8 cellular contexts compared by ENCODE assay signal in the genomic region with DNA sequence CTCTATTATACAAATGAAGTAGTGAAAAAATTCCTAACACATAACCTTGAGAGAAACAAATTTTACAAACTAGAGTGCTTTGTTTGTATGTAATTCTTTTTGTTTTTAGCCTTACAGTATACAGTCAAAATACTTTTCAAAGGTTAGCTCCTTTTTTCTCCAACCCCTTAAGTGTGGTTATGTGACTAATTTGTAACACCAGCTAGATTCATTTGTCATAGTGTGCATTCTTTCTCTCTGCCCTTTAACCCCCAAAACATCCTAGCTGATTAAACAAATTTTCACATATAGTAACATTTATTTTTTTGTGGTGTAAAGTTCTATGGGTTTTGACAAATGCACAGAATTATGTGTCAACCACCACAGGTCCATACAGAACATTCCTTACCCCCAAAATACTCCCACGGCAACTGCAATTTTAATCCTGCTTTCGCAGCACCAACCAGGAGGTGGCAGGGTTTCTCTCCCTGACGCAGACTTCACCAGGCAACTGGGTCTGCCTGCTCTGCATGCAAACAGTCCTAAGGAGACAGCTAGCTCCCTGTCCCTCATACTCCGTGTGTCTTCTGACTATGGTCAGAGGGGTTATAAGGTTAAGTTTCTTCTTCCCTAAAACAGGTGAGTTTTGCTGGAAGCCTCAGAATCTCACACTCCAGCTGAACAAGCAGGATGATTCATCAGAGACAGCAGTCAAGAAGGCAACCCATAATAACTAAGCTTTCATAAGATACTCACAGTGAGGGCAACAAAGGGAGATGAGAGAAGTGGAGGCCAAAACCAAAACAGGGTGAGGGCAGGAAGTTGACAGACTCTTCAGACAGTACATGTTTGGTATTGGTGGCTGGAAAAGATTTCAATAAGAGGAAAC. TPM values are rescaled to one million over a fixed set of nuclear protein-coding genes. Genes with fewer than 3 reads are reported as not detected.
A peak's percentile ranks its signal among the peaks of the same experiment; 100 is the strongest.
DNase-seq lines count a peak whose midpoint lies in the region; ATAC-seq, FAIRE-seq and TF ChIP-seq lines count a peak whose summit lies in the region.

No MANE protein-coding gene starts in this region.

- FAIRE-seq in keratinocyte (lab: Jason Lieb, UNC) = peak; percentile 62

- peak; percentile 92 for TF ChIP-seq RAD21 in HCT116 (IDR thresholded peaks at IDR 0.05; ENCODE audit: low read depth)

- POLR2A ChIA-PET in HCT116 (lab: Charles Lee) = no interaction called here

- H3K27me3 ChIP-seq in HCT116 (ENCODE audit: insufficient read depth, low read length) = no peaks in the 10 kb centered on the region
- no peaks in the 10 kb centered on the region for H3K27me3 ChIP-seq in brain microvascular endothelial cell (replicated peaks)
- no peaks in the 10 kb centered on the region for H3K27me3 ChIP-seq in keratinocyte (ENCODE audit: control insufficient read depth, extremely low read depth, insufficient read depth, low read length)

- no peak overlapping the region for H3K27ac ChIP-seq in HCT116 (ENCODE audit: low read depth, low read length)
- H3K27ac ChIP-seq in brain microvascular endothelial cell = peak overlapping the region; percentile 22
- H3K27ac ChIP-seq in keratinocyte (ENCODE audit: control insufficient read depth, insufficient read depth, low read length) = peak overlapping the region; percentile 39

- no peaks in the 10 kb centered on the region for H3K9me1 ChIP-seq in keratinocyte (ENCODE audit: control insufficient read depth, extremely low read depth, insufficient read depth, low read length)

- DNase-seq in DMS114 treated with DMSO at 0.1 percent for 48 hours (lab: John Stamatoyannopoulos, UW; ENCODE audit: unreplicated experiment) (peak; percentile 24), HCT116 (ENCODE audit: low read depth, low spot score) (peak; percentile 46), OCI-M2 (lab: John Stamatoyannopoulos, UW; ENCODE audit: unreplicated experiment) (peak; percentile 9), brain microvascular endothelial cell (peak; percentile 68), keratinocyte (ENCODE audit: low read depth, low spot score) (no peak), T1000 (lab: John Stamatoyannopoulos, UW) (no peak)
- peak in 2 of 3 experiments; percentile 1 to 7 for DNase-seq in stimulated activated CD4-positive, alpha-beta T cell treated with anti-CD3 and anti-CD28 coated beads, TNF-alpha, amount 100 ng/mL, for 4 hours (ENCODE audit: low read depth in 3 of 3)

- H3K4me1 ChIP-seq in HCT116 (ENCODE audit: control insufficient read depth in 1 of 2, insufficient read depth in 2 of 2, low read length in 2 of 2) = peaks cover 2 to 24% of the 10 kb centered on the region in 2 experiments; a peak in 3 of 4 replicates
- H3K4me1 ChIP-seq in keratinocyte (ENCODE audit: control insufficient read depth, extremely low read depth, insufficient read depth, low read length) = peaks cover 16% of the 10 kb centered on the region

- BruUV-seq in HCT116 (replicated peaks; lab: Mats Ljungman, UMichigan) = no TSS peak

- TF ChIP-seq POLR2A in HCT116 (IDR thresholded peaks at IDR 0.05; ENCODE audit: borderline replicate concordance, extremely low read depth, insufficient read depth, insufficient read length) = no peak

- H3K9me3 ChIP-seq in HCT116 (ENCODE audit: control insufficient read depth in 1 of 2, insufficient read depth in 1 of 2, low read depth in 1 of 2, low read length in 2 of 2) (no peaks in the 10 kb centered on the region), keratinocyte (ENCODE audit: control insufficient read depth, low read depth, low read length) (no peaks in the 10 kb centered on the region)

- H3K36me3 ChIP-seq in HCT116 (ENCODE audit: control insufficient read depth in 1 of 2, insufficient read depth in 2 of 2, low read length in 2 of 2) = no peaks in the 10 kb centered on the region
- no peaks in the 10 kb centered on the region for H3K36me3 ChIP-seq in brain microvascular endothelial cell (replicated peaks)
- no peaks in the 10 kb centered on the region for H3K36me3 ChIP-seq in keratinocyte (ENCODE audit: control insufficient read depth in 2 of 2, extremely low read depth in 1 of 2, insufficient read depth in 2 of 2, low read length in 2 of 2)

- in situ Hi-C loops in brain microvascular endothelial cell (cut with HindIII; ENCODE audit: low pct_ligation_motif_present, low sequenced_read_pairs) = no loop called here

- dilution Hi-C loops in keratinocyte (cut with MboI; ENCODE audit: extremely low pct_ligation_motif_present, low sequenced_read_pairs) = no loop called here

- CTCF ChIA-PET in HCT116 (lab: Charles Lee) = interaction anchor here (0.7 to 3.2 kb wide), 12 partner anchors 10 to 304 kb away, joined by 3 to 42 read pairs (median 6); a partner anchor contains a TSS

- H3K4me2 ChIP-seq in HCT116 (ENCODE audit: low read length) (peak overlapping the region; percentile 41), keratinocyte (ENCODE audit: control insufficient read depth, extremely low read depth, insufficient read depth, low read depth, low read length) (peak overlapping the region; percentile 49)

- no peak overlapping the region for H2AFZ ChIP-seq in HCT116 (ENCODE audit: low read depth, low read length, poor library complexity, severe bottlenecking)
- H2AFZ ChIP-seq in keratinocyte (ENCODE audit: control insufficient read depth, low read length) = no peak overlapping the region

- TF ChIP-seq CTCF in HCT116 (IDR thresholded peaks at IDR 0.05 in 2 of 3, conservative IDR thresholded peaks at IDR 0.05 in 1 of 3; ENCODE audit: borderline replicate concordance in 1 of 3, insufficient read depth in 1 of 3, low read depth in 2 of 3, low read length in 2 of 3) (peak; percentile 80 to 93 (median 87)), brain microvascular endothelial cell (IDR thresholded peaks at IDR 0.05; ENCODE audit: low read depth, low read length, missing control alignments) (peak; percentile 93), keratinocyte (optimal IDR thresholded peaks at IDR 0.05 in 1 of 3, IDR thresholded peaks at IDR 0.05 in 1 of 3, conservative IDR thresholded peaks at IDR 0.05 in 1 of 3; ENCODE audit: extremely low read depth in 1 of 3, insufficient read depth in 2 of 3, low read length in 3 of 3) (peak; percentile 74 to 95 (median 86))

- no peaks in the 10 kb centered on the region for H3K79me2 ChIP-seq in HCT116 (ENCODE audit: insufficient read depth, low read length)
- no peaks in the 10 kb centered on the region for H3K79me2 ChIP-seq in keratinocyte (ENCODE audit: control insufficient read depth, insufficient read depth, low read length)

- ATAC-seq in HCT116 = peak; percentile 94
- ATAC-seq in HG03097 (IDR thresholded peaks at IDR 0.05; ENCODE audit: low FRiP score, unreplicated experiment) = no peak

- no peaks in the 10 kb centered on the region for H3K9me2 ChIP-seq in HCT116 (ENCODE audit: insufficient read depth)

- H3K4me3 ChIP-seq in HCT116 (replicated peaks in 1 of 2; ENCODE audit: low read depth in 1 of 2, low read length in 2 of 2) (no peak overlapping the region), brain microvascular endothelial cell (ENCODE audit: low read depth, low read length) (no peak overlapping the region), keratinocyte (ENCODE audit: control insufficient read depth in 2 of 3, extremely low read depth in 1 of 3, insufficient read depth in 2 of 3, low read depth in 1 of 3, low read length in 3 of 3) (no peak overlapping the region)

- RAD21 ChIA-PET in HCT116 (lab: Charles Lee; ENCODE audit: low non-redundant PET in 1 of 2, low total read pairs in 2 of 2, uncharacterized antibody in 2 of 2, unreplicated experiment in 2 of 2) = interaction anchor here (1.1 to 2.0 kb wide), 10 partner anchors 15 to 221 kb away, joined by 3 to 10 read pairs (median 6); no protein-coding TSS in a partner anchor

- H3K9ac ChIP-seq in HCT116 (ENCODE audit: low read length) = no peak overlapping the region
- no peak overlapping the region for H3K9ac ChIP-seq in keratinocyte (ENCODE audit: control insufficient read depth, extremely low read depth, insufficient read depth, low read length)

- intact Hi-C loops in HCT116 (cut with micrococcal nuclease) = loop anchor here (1.0 to 5.0 kb wide), 4 partner anchors 66 to 216 kb away; no protein-coding TSS in a partner anchor

- H4K20me1 ChIP-seq in HCT116 (ENCODE audit: insufficient read depth) (no peaks in the 10 kb centered on the region), keratinocyte (ENCODE audit: control insufficient read depth, extremely low read depth, insufficient read depth, low read length) (no peaks in the 10 kb centered on the region)

TF ChIP-seq in HCT116, 20 proteins besides CTCF, POLR2A, EP300 and RAD21:
- TF ChIP-seq JUND (IDR thresholded peaks at IDR 0.05) (peak; percentile 23; the same call in 1 of the 2 replicates), YY1 (IDR thresholded peaks at IDR 0.05; ENCODE audit: extremely low read depth, insufficient replicate concordance, low read depth, low read length) (peak; percentile 17), FOSL1 (IDR thresholded peaks at IDR 0.05; ENCODE audit: low read depth) (0 out of 2 replicates have a peak, but pooled peaks have one; percentile 12), POLR2AphosphoS5 (IDR thresholded peaks at IDR 0.05; ENCODE audit: low read depth, low read length) (no peak)

RNA-seq across cellular contexts. Expression of a gene that starts 44.5 kb away (rescaled TPM):
- total RNA-seq in HCT116 (2021; ENCODE audit: unreplicated experiment) = 0.64 TPM
- 0.02 and 0.04 TPM in 2 replicates for polyA plus RNA-seq in HCT116 (2012)
- polyA plus RNA-seq in keratinocyte = not detected in 3 replicates
- not detected for polyA plus RNA-seq in keratinocyte (2011; ENCODE audit: low read depth)
- not detected in 2 replicates for polyA plus RNA-seq in keratinocyte (2011; cell fraction: cytosol; rRNA removed)
- polyA plus RNA-seq in keratinocyte (2011; cell fraction: nucleus; rRNA removed) = not detected in 2 replicates
- not detected in 2 replicates for polyA plus RNA-seq in keratinocyte (2012; ENCODE audit: low replicate concordance)
- not detected in 3 replicates for polyA minus RNA-seq in keratinocyte
- polyA minus RNA-seq in keratinocyte (2011; cell fraction: cytosol; rRNA and poly(A)+ RNA removed) = not detected
- polyA minus RNA-seq in keratinocyte (2011; cell fraction: nucleus; rRNA and poly(A)+ RNA removed) = not detected in 2 replicates

Comparison
In these comparisons a context has a peak if more than half of its experiments do, and no peak if none do; other contexts are left out.
1. DNase-seq: peak in DMS114 treated with DMSO at 0.1 percent for 48 hours (single experiment), HCT116 (single experiment), OCI-M2 (single experiment), brain microvascular endothelial cell (single experiment) and stimulated activated CD4-positive, alpha-beta T cell treated with anti-CD3 and anti-CD28 coated beads, TNF-alpha, amount 100 ng/mL, for 4 hours (2 of 3); none in keratinocyte (single experiment) and T1000 (single experiment).
2. Peak in every context shown above with its lines, with median percentiles within 50 percentile points of each other: CTCF ChIP-seq.